27 cellular contexts compared by ENCODE assay signal in the genomic region with DNA sequence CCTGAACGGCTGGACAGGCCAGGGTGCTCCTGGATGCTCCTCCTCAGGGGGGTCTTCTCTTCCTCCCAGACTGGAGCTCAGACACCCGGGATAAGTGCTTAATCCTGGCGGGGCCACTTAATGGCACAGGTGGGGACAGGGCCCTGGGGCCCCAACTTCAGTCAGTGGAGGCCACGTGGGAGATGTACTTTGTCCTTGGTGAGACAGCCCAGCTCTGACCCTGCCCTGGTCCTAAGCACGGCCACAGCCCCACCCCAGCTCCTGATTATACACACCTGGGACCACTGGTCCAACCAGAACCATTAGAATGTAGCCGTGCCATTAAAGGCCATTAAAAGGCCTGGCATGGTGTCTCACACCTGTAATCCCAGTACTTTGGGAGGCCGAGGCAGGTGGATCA. TPM values are rescaled to one million over a fixed set of nuclear protein-coding genes. Genes with fewer than 3 reads are reported as not detected.
DNase-seq lines count a peak whose midpoint lies in the region; ATAC-seq, FAIRE-seq and TF ChIP-seq lines count a peak whose summit lies in the region.
"Had no signal": no experiment of that assay in that cellular context is flagged by ENCODE, and none has a peak within 500 bp of the region (broad histone marks: within the 10 kb centered on the region; RNA-seq: fewer than 3 reads in every experiment).

No MANE protein-coding gene starts in this region.

- intact Hi-C loops in right cardiac atrium (cut with DNase I) (loop anchor here in 1 of 4 donors (5.0 kb wide), 1 partner anchor 74 kb away; no protein-coding TSS in a partner anchor), vagina (cut with DNase I) (loop anchor here (5.0 kb wide), 1 partner anchor 74 kb away; no protein-coding TSS in a partner anchor)

- H3K36me3 ChIP-seq in right atrium auricular region (no peaks in the 10 kb centered on the region), small intestine (ENCODE audit: control insufficient read depth in 2 of 2, insufficient read depth in 2 of 2, low read length in 2 of 2) (no peaks in the 10 kb centered on the region), vagina (no peaks in the 10 kb centered on the region)
- H3K36me3 ChIP-seq: neural progenitor cell had no signal

- no peaks in the 10 kb centered on the region for H3K36me3 Mint-ChIP-seq in activated T-cell treated with anti-CD3 and anti-CD28 coated beads, Interleukin-2, amount 50 U/mL, for 4 hours (ENCODE audit: insufficient read depth)
- H3K36me3 Mint-ChIP-seq: activated naive CD4-positive, alpha-beta T cell treated with anti-CD3 and anti-CD28 coated beads, Interleukin-2, amount 50 U/mL, for 24 hours; CD8-positive, alpha-beta T cell; neural progenitor cell had no signal

- no peak for TF ChIP-seq POLR2A in vagina (IDR thresholded peaks at IDR 0.05)

- H3K9me3 ChIP-seq in right atrium auricular region (no peaks in the 10 kb centered on the region), right cardiac atrium (ENCODE audit: control insufficient read depth, low read length) (no peaks in the 10 kb centered on the region), small intestine (ENCODE audit: control insufficient read depth, low read depth) (no peaks in the 10 kb centered on the region), vagina (no peaks in the 10 kb centered on the region)
- H3K9me3 ChIP-seq: A549 had no signal

- H3K4me1 ChIP-seq in right atrium auricular region (peaks cover 0 to 48% of the 10 kb centered on the region in 2 donors), right cardiac atrium (ENCODE audit: control insufficient read depth, insufficient read depth, low read length) (no peaks in the 10 kb centered on the region), small intestine (ENCODE audit: control insufficient read depth in 2 of 2, insufficient read depth in 1 of 2, low read depth in 1 of 2, low read length in 1 of 2) (peaks cover 1 to 2% of the 10 kb centered on the region in 2 donors), vagina (peaks cover 24% of the 10 kb centered on the region)

- FAIRE-seq in small intestine (lab: Jason Lieb, UNC), result no peak
- FAIRE-seq: urothelium cell line had no signal

- WGBS in right cardiac atrium, result 90% methylated on average over 7 of the region's 7 CpGs
- 31 to 68% (median 47%) methylated on average over 7 of the region's 7 CpGs for WGBS in small intestine, 3 donors

- H3K4me3 Mint-ChIP-seq in activated T-cell treated with anti-CD3 and anti-CD28 coated beads, Interleukin-2, amount 50 U/mL, for 4 hours, result no peak overlapping the region
- H3K4me3 Mint-ChIP-seq: activated naive CD4-positive, alpha-beta T cell treated with anti-CD3 and anti-CD28 coated beads, Interleukin-2, amount 50 U/mL, for 24 hours; activated T-helper 1 cell treated with anti-CD3 and anti-CD28 coated beads, Interleukin-12 subunit alpha, Interleukin-12 subunit beta, Interleukin-2, Interleukin-4 antibody, amounts not matched to agents 30 ng/mL and 10 ng/mL and 1 ng/mL, durations not matched to agents 14 hours and 24 hours and 36 hours; CD8-positive, alpha-beta T cell; T-helper 2 cell treated with Interferon-gamma antibody and Interleukin-4, amounts not matched to agents 5 μg/mL and 100 μg/mL, for 36 hours had no signal

- peaks cover 2% of the 10 kb centered on the region for H3K4me1 Mint-ChIP-seq in activated T-cell treated with anti-CD3 and anti-CD28 coated beads, Interleukin-2, amount 50 U/mL, for 4 hours (ENCODE audit: low read depth)

- ATAC-seq in right cardiac atrium, result no peak
- no peak for ATAC-seq in activated T-cell treated with anti-CD3 and anti-CD28 coated beads, Interleukin-2, amount 50 U/mL, for 4 hours
- no peak for ATAC-seq in HG03378 (IDR thresholded peaks at IDR 0.05; ENCODE audit: unreplicated experiment)
- ATAC-seq: A549; CD8-positive, alpha-beta T cell; stimulated activated naive CD8-positive, alpha-beta T cell treated with anti-CD3 and anti-CD28 coated beads, Interleukin-15, Interleukin-2, amounts not matched to agents 100 U/mL and 50 U/mL, for 24 hours had no signal

- DNase-seq in right atrium auricular region (ENCODE audit: low spot score), result no peak
- no peak for DNase-seq in right cardiac atrium
- DNase-seq in small intestine, result peak; percentile 69
- DNase-seq in vagina (ENCODE audit: extremely low spot score in 2 of 2), result no peak
- DNase-seq in NCI-H748 treated with DMSO at 0.1 percent for 48 hours (lab: John Stamatoyannopoulos, UW), result no peak
- DNase-seq in activated T-cell treated with anti-CD3 and anti-CD28 coated beads, Interleukin-2, amount 50 U/mL, for 4 hours, result no peak
- DNase-seq: CD8-positive, alpha-beta T cell; cerebellar nuclear complex; DMS 273 treated with DMSO at 0.1 percent for 48 hours; effector CD8-positive, alpha-beta T cell; erythroblast; foreskin melanocyte; NCI-H1048; NCI-H187 treated with DMSO at 0.1 percent for 48 hours; NCI-H69; Right ventricle myocardium superior; stimulated activated CD4-positive, alpha-beta T cell treated with anti-CD3 and anti-CD28 coated beads, Interleukin-4, amount 100 ng/mL, for 4 hours; stimulated activated naive CD8-positive, alpha-beta T cell treated with anti-CD3 and anti-CD28 coated beads, Interleukin-15, Interleukin-2, amounts not matched to agents 100 U/mL and 50 U/mL, for 24 hours had no signal

- TF ChIP-seq CTCF in right atrium auricular region (IDR thresholded peaks at IDR 0.05) (no peak), vagina (IDR thresholded peaks at IDR 0.05) (no peak)

- no peaks in the 10 kb centered on the region for H3K27me3 ChIP-seq in right atrium auricular region
- no peaks in the 10 kb centered on the region for H3K27me3 ChIP-seq in right cardiac atrium (ENCODE audit: control insufficient read depth, insufficient read depth)
- H3K27me3 ChIP-seq in layer of hippocampus (ENCODE audit: control insufficient read depth, insufficient read depth, low read length), result no peaks in the 10 kb centered on the region
- H3K27me3 ChIP-seq in small intestine (ENCODE audit: control insufficient read depth in 2 of 2, insufficient read depth in 2 of 2, low read length in 2 of 2), result no peaks in the 10 kb centered on the region
- H3K27me3 ChIP-seq in vagina, result no peaks in the 10 kb centered on the region

- no peaks in the 10 kb centered on the region for H3K9me3 Mint-ChIP-seq in activated T-cell treated with anti-CD3 and anti-CD28 coated beads, Interleukin-2, amount 50 U/mL, for 4 hours
- H3K9me3 Mint-ChIP-seq: activated naive CD4-positive, alpha-beta T cell treated with anti-CD3 and anti-CD28 coated beads, Interleukin-2, amount 50 U/mL, for 24 hours; activated T-helper 1 cell treated with anti-CD3 and anti-CD28 coated beads, Interleukin-12 subunit alpha, Interleukin-12 subunit beta, Interleukin-2, Interleukin-4 antibody, amounts not matched to agents 30 ng/mL and 10 ng/mL and 1 ng/mL, durations not matched to agents 14 hours and 24 hours and 36 hours; CD8-positive, alpha-beta T cell; neural progenitor cell; T-helper 2 cell treated with Interferon-gamma antibody and Interleukin-4, amounts not matched to agents 5 μg/mL and 100 μg/mL, for 36 hours had no signal

- H3K4me3 ChIP-seq in right atrium auricular region (no peak overlapping the region), right cardiac atrium (ENCODE audit: low read length) (no peak overlapping the region), small intestine (ENCODE audit: low read depth in 1 of 2, low read length in 2 of 2) (no peak overlapping the region), vagina (no peak overlapping the region)
- H3K4me3 ChIP-seq: A549, lung, neural progenitor cell had no signal

- no peaks in the 10 kb centered on the region for H3K27me3 Mint-ChIP-seq in activated T-cell treated with anti-CD3 and anti-CD28 coated beads, Interleukin-2, amount 50 U/mL, for 4 hours (ENCODE audit: low read depth)

- H3K27ac ChIP-seq in right atrium auricular region, result peak overlapping the region; percentile 42 to 51
- no peak overlapping the region for H3K27ac ChIP-seq in right cardiac atrium (ENCODE audit: low read length)
- H3K27ac ChIP-seq in layer of hippocampus (ENCODE audit: low read depth, low read length), result peak overlapping the region; percentile 48
- H3K27ac ChIP-seq in small intestine (ENCODE audit: low read depth in 1 of 2, low read length in 1 of 2), result peak overlapping the region in 1 of 2 donors; percentile 12
- peak overlapping the region; percentile 47 for H3K27ac ChIP-seq in vagina
- H3K27ac ChIP-seq: A549, neural progenitor cell had no signal

RNA-seq across cellular contexts. Expression of a gene that starts 7.8 kb away (rescaled TPM):
- total RNA-seq in right atrium auricular region, result 10 to 100 TPM; 28.0 to 30.0 TPM
- total RNA-seq in right cardiac atrium, result 10 to 100 TPM; 13.3 to 29.0 (median 21.7) TPM
- 51.1 TPM for polyA plus RNA-seq in right cardiac atrium
- 10 to 100 TPM in 2 of 3 donors, 1 to 10 TPM in 1; 8.7 to 31.8 (median 15.4) TPM for polyA plus RNA-seq in small intestine
- total RNA-seq in vagina, result 86.9 TPM
- 1 to 10 TPM in 1 of 3 donors, under 1 TPM in 2; 0.34 to 1.8 (median 0.46) TPM for total RNA-seq in activated T-cell treated with anti-CD3 and anti-CD28 coated beads, Interleukin-2, amount 50 U/mL, for 4 hours
- total RNA-seq: CD8-positive, alpha-beta T cell had no signal

RNA-seq across cellular contexts. Expression of a gene that starts 16.0 kb away (rescaled TPM):
- 10 to 100 TPM; 11.1 to 52.7 TPM for total RNA-seq in right atrium auricular region
- 10 to 100 TPM in 3 of 4 donors, 1 to 10 TPM in 1; 9.0 to 16.6 (median 12.2) TPM for total RNA-seq in right cardiac atrium
- 5.7 TPM for polyA plus RNA-seq in right cardiac atrium
- 100 to 1,000 TPM; 263 to 434 (median 414) TPM for polyA plus RNA-seq in small intestine
- total RNA-seq in vagina, result 174 TPM
- total RNA-seq in activated T-cell treated with anti-CD3 and anti-CD28 coated beads, Interleukin-2, amount 50 U/mL, for 4 hours, result 10 to 100 TPM; 15.6 to 27.5 (median 20.6) TPM

RNA-seq across cellular contexts. Expression of a gene that starts 24.4 kb away (rescaled TPM):
- not detected for total RNA-seq in right atrium auricular region
- under 1 TPM in 1 of 4 donors, not detected in 3; 0.36 TPM for total RNA-seq in right cardiac atrium
- polyA plus RNA-seq in right cardiac atrium, result 0.09 TPM
- under 1 TPM in 1 of 3 donors, not detected in 2; 0.39 TPM for polyA plus RNA-seq in small intestine
- not detected for total RNA-seq in vagina
- total RNA-seq in activated T-cell treated with anti-CD3 and anti-CD28 coated beads, Interleukin-2, amount 50 U/mL, for 4 hours, result under 1 TPM; 0.40 to 0.45 (median 0.43) TPM
- total RNA-seq: CD8-positive, alpha-beta T cell; Right ventricle myocardium superior had no signal

RNA-seq across cellular contexts. Expression of a gene that starts 55.6 kb away (rescaled TPM):
- total RNA-seq in right atrium auricular region (10 to 100 TPM; 18.9 to 48.6 TPM), right cardiac atrium (under 1 TPM in 2 of 4 donors, not detected in 2; 0.57 to 0.89 TPM), vagina (96.5 TPM)
- polyA plus RNA-seq in right cardiac atrium (4.3 TPM), small intestine (1,000 to 10,000 TPM in 2 of 3 donors, 100 to 1,000 TPM in 1; 478 to 2,753 (median 1,798) TPM)
- total RNA-seq in activated T-cell treated with anti-CD3 and anti-CD28 coated beads, Interleukin-2, amount 50 U/mL, for 4 hours, result not detected
- total RNA-seq: activated T-helper 1 cell treated with anti-CD3 and anti-CD28 coated beads, Interleukin-12 subunit alpha, Interleukin-12 subunit beta, Interleukin-2, Interleukin-4 antibody, amounts not matched to agents 30 ng/mL and 10 ng/mL and 1 ng/mL, durations not matched to agents 14 hours and 24 hours and 36 hours; CD8-positive, alpha-beta T cell had no signal

Comparison
In these comparisons a context has a peak if more than half of its experiments do, and no peak if none do; other contexts are left out.
1. RNA of a gene that starts 7.8 kb away (total RNA-seq): 86.9 TPM in vagina (single experiment), 28.0 to 30.0 TPM in right atrium auricular region and 13.3 to 29.0 TPM in right cardiac atrium; 0.34 to 1.8 TPM in activated T-cell treated with anti-CD3 and anti-CD28 coated beads, Interleukin-2, amount 50 U/mL, for 4 hours; every median in the first group is over 4 times any median in the second.